Comparison of ENCODE assay signal across 27 cellular contexts in the genomic region with DNA sequence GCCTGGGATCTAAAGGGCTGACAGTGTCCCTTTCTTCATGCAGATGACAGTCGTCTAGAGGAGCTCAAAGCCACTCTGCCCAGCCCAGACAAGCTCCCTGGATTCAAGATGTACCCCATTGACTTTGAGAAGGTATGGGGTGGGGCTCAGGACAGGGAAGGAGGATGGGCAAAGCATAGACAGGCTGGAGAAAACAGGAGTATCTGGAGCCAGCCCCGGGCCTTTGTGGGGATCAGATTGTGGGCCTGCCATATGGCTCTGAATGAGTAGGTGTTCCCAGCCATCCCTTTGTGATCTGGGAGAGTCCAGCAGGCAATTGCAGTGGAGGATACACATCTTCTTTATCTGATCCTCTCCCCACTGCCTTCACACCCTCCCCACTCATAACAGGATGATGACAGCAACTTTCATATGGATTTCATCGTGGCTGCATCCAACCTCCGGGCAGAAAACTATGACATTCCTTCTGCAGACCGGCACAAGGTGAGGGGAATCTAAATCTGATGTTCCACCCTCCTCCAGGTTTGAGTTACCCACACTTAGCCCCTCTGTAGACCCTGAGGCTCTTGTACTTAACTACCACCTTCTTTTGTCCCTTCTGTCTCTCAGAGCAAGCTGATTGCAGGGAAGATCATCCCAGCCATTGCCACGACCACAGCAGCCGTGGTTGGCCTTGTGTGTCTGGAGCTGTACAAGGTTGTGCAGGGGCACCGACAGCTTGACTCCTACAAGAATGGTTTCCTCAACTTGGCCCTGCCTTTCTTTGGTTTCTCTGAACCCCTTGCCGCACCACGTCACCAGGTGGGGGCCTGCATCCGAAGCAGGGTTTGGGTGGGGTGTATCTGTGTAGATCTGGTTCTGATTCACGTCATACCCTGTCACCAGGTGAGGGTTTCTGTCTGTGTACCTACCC. TPM values are rescaled to one million over a fixed set of nuclear protein-coding genes. Genes with fewer than 3 reads are reported as not detected.
DNase-seq lines count a peak whose midpoint lies in the region; ATAC-seq and TF ChIP-seq lines count a peak whose summit lies in the region.
"Had no signal": no experiment of that assay in that cellular context is flagged by ENCODE, and none has a peak within 500 bp of the region (broad histone marks: within the 10 kb centered on the region; RNA-seq: fewer than 3 reads in every experiment).

No MANE protein-coding gene starts in this region.

- TF ChIP-seq EP300 in SK-N-SH (IDR thresholded peaks at IDR 0.05; ENCODE audit: borderline replicate concordance in 1 of 2, low read depth in 1 of 2, low read length in 1 of 2) (no peak; a peak in 1 of 4 replicates), transverse colon (IDR thresholded peaks at IDR 0.05; ENCODE audit: low read depth) (no peak)

- BruUV-seq in MCF 10A (replicated peaks; lab: Mats Ljungman, UMichigan) = no TSS peak

- DNase-seq in SK-N-SH (peak; percentile 39), MCF 10A (ENCODE audit: unreplicated experiment) (no peak), breast epithelium (ENCODE audit: low spot score in 2 of 2) (no peak), memory B cell (ENCODE audit: low spot score in 2 of 2) (no peak), transverse colon (peak; percentile 3), NCI-H2029 treated with DMSO at 0.1 percent for 48 hours (lab: John Stamatoyannopoulos, UW) (no peak), SW480 (ENCODE audit: low spot score) (no peak)
- DNase-seq: CD4-positive, CD25-positive, alpha-beta regulatory T cell; effector memory CD4-positive, alpha-beta T cell; EL; foreskin keratinocyte; left lung; naive thymus-derived CD4-positive, alpha-beta T cell; NCI-H1092 treated with DMSO at 0.1 percent for 48 hours; NCI-H2029; NCI-H2227 treated with DMSO at 0.1 percent for 48 hours; NCI-H69; right cardiac atrium; T-helper 9 cell; trophoblast cell; WERI-Rb-1 had no signal

- H3K4me1 Mint-ChIP-seq in MCF 10A (ENCODE audit: insufficient read depth, unreplicated experiment) (peaks cover 24% of the 10 kb centered on the region), memory B cell (peaks cover 20% of the 10 kb centered on the region)

- H3K27ac ChIP-seq in SK-N-SH (ENCODE audit: low read depth in 2 of 2, low read length in 1 of 2) = peak overlapping the region; percentile 3 to 8; a peak in 1 of 4 replicates
- H3K27ac ChIP-seq in breast epithelium = no peak overlapping the region
- no peak overlapping the region for H3K27ac ChIP-seq in transverse colon
- H3K27ac ChIP-seq: 22Rv1, foreskin keratinocyte, hepatocyte, left lung, ovary, WERI-Rb-1 had no signal

- TF ChIP-seq RAD21 in SK-N-SH (IDR thresholded peaks at IDR 0.05; ENCODE audit: low read length) = no peak

- H3K79me2 ChIP-seq in SK-N-SH (ENCODE audit: insufficient read depth) = no peaks in the 10 kb centered on the region

- CTCF ChIA-PET in SK-N-SH (lab: Yijun Ruan, JAX) (interaction anchor here (1.8 kb wide), 1 partner anchor 172 kb away, joined by 8 read pairs; no protein-coding TSS in a partner anchor), MCF 10A (lab: Yijun Ruan, JAX) (interaction anchor here (0.6 to 1.0 kb wide), 2 partner anchors 173 to 1441 kb away, joined by 5 read pairs; no protein-coding TSS in a partner anchor)

- no peaks in the 10 kb centered on the region for H3K9me2 ChIP-seq in SK-N-SH

- 85% methylated on average over 12 of the region's 12 CpGs for WGBS in SK-N-SH (ENCODE audit: low lambda C conversion rate)
- 94% methylated on average over 12 of the region's 12 CpGs; no CpG with 5 or more reads in 1 of the 2 donors for WGBS in transverse colon (ENCODE audit: low coverage in 1 of 2), 2 donors

- peaks cover 81% of the 10 kb centered on the region for H3K36me3 Mint-ChIP-seq in MCF 10A (ENCODE audit: insufficient read depth, unreplicated experiment)
- H3K36me3 Mint-ChIP-seq in memory B cell = peaks cover 26% of the 10 kb centered on the region

- peaks cover 7 to 15% of the 10 kb centered on the region in 2 experiments; a peak in 3 of 4 replicates for H3K4me1 ChIP-seq in SK-N-SH (ENCODE audit: control insufficient read depth in 1 of 2, insufficient read depth in 2 of 2, low read depth in 1 of 2, low read length in 1 of 2)
- peaks cover 0 to 9% of the 10 kb centered on the region in 2 donors for H3K4me1 ChIP-seq in breast epithelium
- H3K4me1 ChIP-seq in transverse colon = peaks cover 7 to 13% (median 11%) of the 10 kb centered on the region in 4 donors

- H3K36me3 ChIP-seq in SK-N-SH (replicated peaks in 1 of 2; ENCODE audit: control insufficient read depth in 1 of 2, insufficient read depth in 2 of 2, low read length in 1 of 2) = peaks cover 58 to 73% of the 10 kb centered on the region in 2 experiments
- H3K36me3 ChIP-seq in breast epithelium = peaks cover 7% of the 10 kb centered on the region
- peaks cover 0 to 19% (median 8%) of the 10 kb centered on the region in 4 donors for H3K36me3 ChIP-seq in transverse colon
- H3K36me3 ChIP-seq: ovary had no signal

- H3K9me3 Mint-ChIP-seq in MCF 10A (ENCODE audit: unreplicated experiment) = no peaks in the 10 kb centered on the region
- no peaks in the 10 kb centered on the region for H3K9me3 Mint-ChIP-seq in memory B cell
- H3K9me3 Mint-ChIP-seq: CD4-positive, CD25-positive, alpha-beta regulatory T cell; mesothelial cell of epicardium; naive thymus-derived CD4-positive, alpha-beta T cell had no signal

- H3K27me3 ChIP-seq in SK-N-SH (ENCODE audit: insufficient read depth) (no peaks in the 10 kb centered on the region), breast epithelium (no peaks in the 10 kb centered on the region), transverse colon (no peaks in the 10 kb centered on the region)
- H3K27me3 ChIP-seq: foreskin keratinocyte, hepatocyte, left lung, ovary had no signal

- H3K27me3 Mint-ChIP-seq in MCF 10A (ENCODE audit: insufficient read depth, unreplicated experiment) (no peaks in the 10 kb centered on the region), memory B cell (no peaks in the 10 kb centered on the region)
- H3K27me3 Mint-ChIP-seq: CD4-positive, CD25-positive, alpha-beta regulatory T cell; naive thymus-derived CD4-positive, alpha-beta T cell had no signal

- no peak for TF ChIP-seq CTCF in SK-N-SH (IDR thresholded peaks at IDR 0.05)
- no peak for TF ChIP-seq CTCF in MCF 10A (IDR thresholded peaks at IDR 0.05; ENCODE audit: unreplicated experiment)
- no peak for TF ChIP-seq CTCF in breast epithelium (IDR thresholded peaks at IDR 0.05)
- no peak for TF ChIP-seq CTCF in transverse colon (IDR thresholded peaks at IDR 0.05)

- in situ Hi-C loops in transverse colon (cut with MboI; ENCODE audit: low pct_ligation_motif_present in 1 of 4, low pct_unique_long_range_greater_than_20kb in 1 of 4, low sequenced_read_pairs in 3 of 4) = loop anchor here in 1 of 4 donors (25.0 kb wide), 1 partner anchor 325 kb away; no protein-coding TSS in a partner anchor

- H4K20me1 ChIP-seq in SK-N-SH (ENCODE audit: insufficient read depth) = peaks cover 11% of the 10 kb centered on the region

- TF ChIP-seq POLR2A in breast epithelium (IDR thresholded peaks at IDR 0.05) = no peak
- TF ChIP-seq POLR2A in transverse colon (IDR thresholded peaks at IDR 0.05) = no peak

- no peak overlapping the region for H3K4me2 ChIP-seq in SK-N-SH
- H3K4me2 ChIP-seq: hepatocyte had no signal

- peaks cover 24% of the 10 kb centered on the region for H3F3A ChIP-seq in SK-N-SH (replicated peaks; ENCODE audit: insufficient read depth)

- no peak for ATAC-seq in SK-N-SH treated with all-trans-retinoic acid at 6 μM for 48 hours
- ATAC-seq in memory B cell (ENCODE audit: low read depth) = no peak
- ATAC-seq: esophagus mucosa; foreskin keratinocyte; left lung; naive thymus-derived CD4-positive, alpha-beta T cell; right cardiac atrium had no signal

- H3K9ac ChIP-seq in SK-N-SH = no peak overlapping the region

- POLR2A ChIA-PET in SK-N-SH (lab: Yijun Ruan, JAX) (no interaction called here), MCF 10A (lab: Yijun Ruan, JAX) (interaction anchor here (0.7 kb wide), 1 partner anchor 21 kb away, joined by 3 read pairs; no protein-coding TSS in a partner anchor)

- intact Hi-C loops in MCF 10A (cut with micrococcal nuclease) = no loop called here
- intact Hi-C loops in breast epithelium (cut with DNase I; ENCODE audit: low total_unique reads) = no loop called here
- intact Hi-C loops in transverse colon (cut with DNase I; ENCODE audit: low total_unique reads) = no loop called here

- H2AFZ ChIP-seq in SK-N-SH (ENCODE audit: low read depth) = no peak overlapping the region
- H2AFZ ChIP-seq: hepatocyte had no signal

- H3K4me3 ChIP-seq in SK-N-SH (ENCODE audit: low read depth in 2 of 2, low read length in 1 of 2) (no peak overlapping the region), breast epithelium (no peak overlapping the region), transverse colon (no peak overlapping the region)
- H3K4me3 ChIP-seq: hepatocyte, left lung, ovary had no signal

- H3K27ac Mint-ChIP-seq in MCF 10A (ENCODE audit: low read depth, unreplicated experiment) = peak overlapping the region; percentile 33
- peak overlapping the region; percentile 49 for H3K27ac Mint-ChIP-seq in memory B cell
- H3K27ac Mint-ChIP-seq: mesothelial cell of epicardium had no signal

- no peak overlapping the region for H3K4me3 Mint-ChIP-seq in MCF 10A (ENCODE audit: unreplicated experiment)
- H3K4me3 Mint-ChIP-seq in memory B cell = no peak overlapping the region
- H3K4me3 Mint-ChIP-seq: CD4-positive, CD25-positive, alpha-beta regulatory T cell; mesothelial cell of epicardium; naive thymus-derived CD4-positive, alpha-beta T cell had no signal

- H3K9me3 ChIP-seq in SK-N-SH (no peaks in the 10 kb centered on the region), breast epithelium (no peaks in the 10 kb centered on the region), transverse colon (no peaks in the 10 kb centered on the region)
- H3K9me3 ChIP-seq: left lung, ovary had no signal

TF ChIP-seq in SK-N-SH, 30 proteins besides CTCF, POLR2A, EP300 and RAD21 (continues in another document):
- peak; percentile 60 for TF ChIP-seq GATA2 (CRISPR knock-in tag; IDR thresholded peaks at IDR 0.05)

RNA-seq across cellular contexts. Expression of a gene that starts 5.8 kb away (rescaled TPM):
- 115 and 116 TPM in 2 replicates for polyA plus RNA-seq in SK-N-SH (2012; rRNA removed)
- 64.3 and 83.1 TPM in 2 replicates for polyA plus RNA-seq in SK-N-SH (2012; cell fraction: cytosol; rRNA removed)
- 213 and 232 TPM in 2 replicates for polyA plus RNA-seq in SK-N-SH (2012; cell fraction: nucleus; rRNA removed)
- total RNA-seq in MCF 10A (2022) = 138 and 189 TPM in 2 replicates
- 10 to 100 TPM; 65.9 to 80.2 (median 73.1) TPM for total RNA-seq in breast epithelium
- total RNA-seq in transverse colon = 100 to 1,000 TPM; 105 to 181 (median 151) TPM

RNA-seq across cellular contexts. Expression of a gene that starts 19.0 kb away (rescaled TPM):
- 249 and 283 TPM in 2 replicates for polyA plus RNA-seq in SK-N-SH (2012; rRNA removed)
- 125 and 170 TPM in 2 replicates for polyA plus RNA-seq in SK-N-SH (2012; cell fraction: cytosol; rRNA removed)
- polyA plus RNA-seq in SK-N-SH (2012; cell fraction: nucleus; rRNA removed) = 396 and 495 TPM in 2 replicates
- total RNA-seq in MCF 10A (2022) (248 and 293 TPM in 2 replicates), breast epithelium (100 to 1,000 TPM; 109 to 149 (median 141) TPM), transverse colon (100 to 1,000 TPM; 145 to 182 (median 163) TPM)

RNA-seq across cellular contexts. Expression of a gene that starts 20.2 kb away (rescaled TPM):
- 40.1 and 53.1 TPM in 2 replicates for polyA plus RNA-seq in SK-N-SH (2012; rRNA removed)
- 19.8 and 26.2 TPM in 2 replicates for polyA plus RNA-seq in SK-N-SH (2012; cell fraction: cytosol; rRNA removed)
- polyA plus RNA-seq in SK-N-SH (2012; cell fraction: nucleus; rRNA removed) = 185 and 213 TPM in 2 replicates
- total RNA-seq in MCF 10A (2022) (19.9 and 20.3 TPM in 2 replicates), breast epithelium (10 to 100 TPM; 21.3 to 42.0 (median 29.4) TPM), transverse colon (10 to 100 TPM in 3 of 4 donors, 1 to 10 TPM in 1; 5.0 to 45.3 (median 22.3) TPM)

Comparison
In these comparisons a context has a peak if more than half of its experiments do, and no peak if none do; other contexts are left out.
1. DNase-seq: peak in SK-N-SH (single experiment) and transverse colon (single experiment); none in MCF 10A (single experiment), breast epithelium (0 of 2), memory B cell (0 of 2), NCI-H2029 treated with DMSO at 0.1 percent for 48 hours (single experiment) and SW480 (single experiment).
2. H3K27ac ChIP-seq: peak in SK-N-SH (2 of 2); none in breast epithelium (0 of 2) and transverse colon (0 of 4).